19 cellular contexts compared by ENCODE assay signal in the genomic region with DNA sequence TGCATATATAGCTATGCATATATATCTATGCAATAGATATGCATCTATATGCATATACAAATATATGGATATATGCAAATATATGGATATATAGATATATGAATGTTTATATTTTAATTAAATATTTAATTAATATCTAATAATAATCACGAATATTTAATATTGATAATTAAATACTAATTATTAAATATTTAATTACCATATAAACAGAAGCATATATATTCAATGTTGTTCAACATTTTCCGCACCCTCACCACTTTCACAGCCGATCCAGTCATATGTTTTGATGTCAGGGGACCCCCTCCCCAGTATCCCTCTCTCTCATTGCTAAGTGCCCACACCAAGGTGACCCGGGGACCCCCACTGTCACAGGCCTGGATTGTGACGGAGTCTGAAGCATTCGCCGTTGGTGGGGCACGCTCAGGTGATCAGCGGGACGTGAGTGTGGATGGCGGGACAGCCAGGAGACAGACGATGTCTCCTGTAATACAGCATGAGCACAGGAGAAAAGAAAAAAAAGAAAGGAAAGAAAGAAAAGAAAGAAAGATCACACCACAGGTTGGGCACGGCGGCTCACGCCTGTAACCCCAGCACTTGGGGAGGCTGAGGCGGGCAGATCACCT.
"Had no signal": no experiment of that assay in that cellular context is flagged by ENCODE, and none has a peak within 500 bp of the region (broad histone marks: within the 10 kb centered on the region; RNA-seq: fewer than 3 reads in every experiment).

No MANE protein-coding gene starts in this region.

- H3K9me3 Mint-ChIP-seq: natural killer cell had no signal

- H3K4me3 ChIP-seq: cardiac muscle cell, colonic mucosa, gastrocnemius medialis, left lung, mucosa of descending colon, testis had no signal

- H3K4me3 Mint-ChIP-seq: natural killer cell had no signal

- H3K36me3 ChIP-seq: cardiac muscle cell, colonic mucosa, gastrocnemius medialis, left lung had no signal

- H3K27me3 ChIP-seq: cardiac muscle cell, colonic mucosa, gastrocnemius medialis, left lung, testis had no signal

- H3K27ac ChIP-seq: cardiac muscle cell, colonic mucosa, epithelial cell of prostate, gastrocnemius medialis, left lung, testis had no signal

- H3K9me3 ChIP-seq: colonic mucosa, gastrocnemius medialis, left lung, testis had no signal

- H3K27ac Mint-ChIP-seq: natural killer cell, progenitor cell of endocrine pancreas had no signal

- H3K4me1 ChIP-seq: colonic mucosa, gastrocnemius medialis, left lung, testis had no signal

- DNase-seq: activated gamma-delta T cell; activated T-cell treated with anti-CD3 and anti-CD28 coated beads, Interleukin-2, amount 50 U/mL, for 1 hour; colonic mucosa; effector CD8-positive, alpha-beta T cell; gastrocnemius medialis; islet precursor cell; left lung; mucosa of descending colon; natural killer cell; nucleus accumbens; stimulated activated CD4-positive, alpha-beta T cell treated with anti-CD3 and anti-CD28 coated beads, Interleukin-2, amount 100 ng/mL, for 48 hours; stimulated activated naive CD4-positive, alpha-beta T cell treated with Interleukin-2 at 50 U/mL for 16 hours; testis had no signal

- ATAC-seq: activated CD4-positive, CD25-positive, alpha-beta regulatory T cell treated with anti-CD3 and anti-CD28 coated beads, Interleukin-2, amount 50 U/mL, for 24 hours; gastrocnemius medialis; left lung; mucosa of descending colon; natural killer cell; sciatic nerve; SK-N-SH treated with all-trans-retinoic acid at 6 μM for 48 hours had no signal

- H3K36me3 Mint-ChIP-seq: natural killer cell had no signal

- H3K4me1 Mint-ChIP-seq: natural killer cell had no signal
